In the genomic region with DNA sequence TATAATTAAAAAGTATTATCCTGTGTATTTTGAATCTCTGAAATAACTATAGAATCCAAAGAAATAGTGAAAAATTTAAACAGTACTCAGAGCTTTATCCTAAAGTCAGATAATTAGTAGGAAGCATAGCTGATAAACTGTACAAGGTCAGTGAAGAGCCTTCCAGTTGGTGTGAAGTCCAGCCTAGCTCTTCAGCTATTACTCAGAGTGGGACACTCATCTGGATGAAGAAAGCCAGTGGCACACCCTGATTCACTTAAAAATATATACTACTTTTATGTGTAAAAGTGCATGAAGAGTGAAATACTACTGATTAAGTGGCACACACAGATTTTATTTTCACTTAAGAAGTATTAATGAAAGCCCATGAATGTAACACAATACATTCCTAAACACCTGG, we compare ENCODE assay signal across 2 cellular contexts.
TF ChIP-seq lines count a peak whose summit lies in the region.

No MANE protein-coding gene starts in this region.

TF ChIP-seq in A549, 52 proteins besides CTCF, POLR2A, EP300 and RAD21 (continued from another document):
- TF ChIP-seq CHD4 (IDR thresholded peaks at IDR 0.05; ENCODE audit: borderline replicate concordance) = no peak

TF ChIP-seq in neural cell, 6 proteins besides CTCF, POLR2A, EP300 and RAD21 (continued from another document):
- TF ChIP-seq, protein P1, sequence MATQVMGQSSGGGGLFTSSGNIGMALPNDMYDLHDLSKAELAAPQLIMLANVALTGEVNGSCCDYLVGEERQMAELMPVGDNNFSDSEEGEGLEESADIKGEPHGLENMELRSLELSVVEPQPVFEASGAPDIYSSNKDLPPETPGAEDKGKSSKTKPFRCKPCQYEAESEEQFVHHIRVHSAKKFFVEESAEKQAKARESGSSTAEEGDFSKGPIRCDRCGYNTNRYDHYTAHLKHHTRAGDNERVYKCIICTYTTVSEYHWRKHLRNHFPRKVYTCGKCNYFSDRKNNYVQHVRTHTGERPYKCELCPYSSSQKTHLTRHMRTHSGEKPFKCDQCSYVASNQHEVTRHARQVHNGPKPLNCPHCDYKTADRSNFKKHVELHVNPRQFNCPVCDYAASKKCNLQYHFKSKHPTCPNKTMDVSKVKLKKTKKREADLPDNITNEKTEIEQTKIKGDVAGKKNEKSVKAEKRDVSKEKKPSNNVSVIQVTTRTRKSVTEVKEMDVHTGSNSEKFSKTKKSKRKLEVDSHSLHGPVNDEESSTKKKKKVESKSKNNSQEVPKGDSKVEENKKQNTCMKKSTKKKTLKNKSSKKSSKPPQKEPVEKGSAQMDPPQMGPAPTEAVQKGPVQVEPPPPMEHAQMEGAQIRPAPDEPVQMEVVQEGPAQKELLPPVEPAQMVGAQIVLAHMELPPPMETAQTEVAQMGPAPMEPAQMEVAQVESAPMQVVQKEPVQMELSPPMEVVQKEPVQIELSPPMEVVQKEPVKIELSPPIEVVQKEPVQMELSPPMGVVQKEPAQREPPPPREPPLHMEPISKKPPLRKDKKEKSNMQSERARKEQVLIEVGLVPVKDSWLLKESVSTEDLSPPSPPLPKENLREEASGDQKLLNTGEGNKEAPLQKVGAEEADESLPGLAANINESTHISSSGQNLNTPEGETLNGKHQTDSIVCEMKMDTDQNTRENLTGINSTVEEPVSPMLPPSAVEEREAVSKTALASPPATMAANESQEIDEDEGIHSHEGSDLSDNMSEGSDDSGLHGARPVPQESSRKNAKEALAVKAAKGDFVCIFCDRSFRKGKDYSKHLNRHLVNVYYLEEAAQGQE (IDR thresholded peaks at IDR 0.05; ENCODE audit: borderline replicate concordance) = no peak
